ENCODE assay signal across 8 cellular contexts in the genomic region with DNA sequence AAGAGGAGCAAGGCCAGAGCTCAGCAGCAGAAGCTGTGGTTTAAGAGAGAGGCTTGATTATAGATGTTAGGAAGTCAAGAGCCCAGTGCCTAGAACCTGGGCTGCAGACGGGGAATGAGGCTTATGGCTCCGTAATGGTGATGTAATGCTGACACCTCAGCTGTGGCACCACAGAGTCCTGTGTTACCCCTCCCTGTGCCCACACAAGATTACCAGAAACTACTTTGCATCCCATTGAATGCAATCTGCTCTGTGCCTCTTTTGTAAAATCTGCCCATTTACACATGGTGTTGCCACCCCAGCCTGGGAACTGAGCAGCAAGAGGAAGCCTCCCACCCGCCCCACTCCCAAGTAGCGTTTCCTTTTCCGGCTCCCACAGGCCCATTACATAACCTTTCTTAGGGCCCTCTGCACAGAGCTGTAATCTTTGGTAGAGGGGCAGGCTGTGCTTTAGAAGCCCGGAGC. TPM values are rescaled to one million over a fixed set of nuclear protein-coding genes. Genes with fewer than 3 reads are reported as not detected.
DNase-seq lines count a peak whose midpoint lies in the region; ATAC-seq and TF ChIP-seq lines count a peak whose summit lies in the region.

No MANE protein-coding gene starts in this region.

- no peak for TF ChIP-seq CTCF in right lobe of liver (IDR thresholded peaks at IDR 0.05)
- TF ChIP-seq CTCF in thoracic aorta (IDR thresholded peaks at IDR 0.05): no peak
- no peak for TF ChIP-seq CTCF in MCF 10A (IDR thresholded peaks at IDR 0.05; ENCODE audit: unreplicated experiment)

- ATAC-seq in right lobe of liver (peak; percentile 67 to 81 (median 72)), thoracic aorta (ENCODE audit: insufficient number of reproducible peaks, low FRiP score, low read depth) (no peak), GM21576 (IDR thresholded peaks at IDR 0.05; ENCODE audit: unreplicated experiment) (no peak)

- CTCF ChIA-PET in MCF 10A (lab: Yijun Ruan, JAX): interaction anchor here (0.8 to 2.4 kb wide), 4 partner anchors 12 to 59 kb away, joined by 3 to 7 read pairs (median 6); no protein-coding TSS in a partner anchor

- no peaks in the 10 kb centered on the region for H3K27me3 Mint-ChIP-seq in MCF 10A (ENCODE audit: insufficient read depth, unreplicated experiment)

- no peak for TF ChIP-seq POLR2A in right lobe of liver (IDR thresholded peaks at IDR 0.05)

- no peaks in the 10 kb centered on the region for H3K9me3 Mint-ChIP-seq in MCF 10A (ENCODE audit: unreplicated experiment)

- POLR2A ChIA-PET in MCF 10A (lab: Yijun Ruan, JAX): no interaction called here

- BruUV-seq in MCF 10A (replicated peaks; lab: Mats Ljungman, UMichigan): no TSS peak

- peak overlapping the region; percentile 4 to 43 (median 7) for H3K27ac ChIP-seq in right lobe of liver
- H3K27ac ChIP-seq in thoracic aorta: no peak overlapping the region

- H3K4me1 Mint-ChIP-seq in MCF 10A (ENCODE audit: insufficient read depth, unreplicated experiment): peaks cover 25% of the 10 kb centered on the region

- H3K36me3 ChIP-seq in right lobe of liver (no peaks in the 10 kb centered on the region), thoracic aorta (no peaks in the 10 kb centered on the region), H7 (replicated peaks; ENCODE audit: control insufficient read depth, insufficient read depth, low read length) (no peaks in the 10 kb centered on the region)

- WGBS in right lobe of liver (ENCODE audit: insufficient coverage, low coverage, low lambda C conversion rate, missing lambda C conversion rate): 62% methylated on average over 6 of the region's 6 CpGs

- intact Hi-C loops in right lobe of liver (cut with DNase I): no loop called here
- intact Hi-C loops in MCF 10A (cut with micrococcal nuclease): no loop called here

- H3K27ac Mint-ChIP-seq in MCF 10A (ENCODE audit: low read depth, unreplicated experiment): no peak overlapping the region

- H3K4me3 ChIP-seq in right lobe of liver: no peak overlapping the region
- peak overlapping the region; percentile 17 for H3K4me3 ChIP-seq in thoracic aorta
- no peak overlapping the region for H3K4me3 ChIP-seq in H7 (ENCODE audit: insufficient read depth, low read depth, low read length)

- DNase-seq in SKM-1 (lab: John Stamatoyannopoulos, UW; ENCODE audit: unreplicated experiment) (peak; percentile 77), right lobe of liver (peak in 2 of 3 donors; percentile 44 to 60), thoracic aorta (ENCODE audit: low spot score) (no peak), H7 (no peak), MCF 10A (ENCODE audit: unreplicated experiment) (no peak), SHP77 (lab: John Stamatoyannopoulos, UW) (no peak)
- peak; percentile 81 for DNase-seq in activated effector memory CD4-positive, alpha-beta T cell treated with anti-CD3 and anti-CD28 coated beads, Interleukin-2, amount 50 U/mL, for 16 hours

- H3K36me3 Mint-ChIP-seq in MCF 10A (ENCODE audit: insufficient read depth, unreplicated experiment): no peaks in the 10 kb centered on the region

- no peak overlapping the region for H3K4me3 Mint-ChIP-seq in MCF 10A (ENCODE audit: unreplicated experiment)

- H3K27me3 ChIP-seq in right lobe of liver: no peaks in the 10 kb centered on the region
- no peaks in the 10 kb centered on the region for H3K27me3 ChIP-seq in thoracic aorta (replicated peaks; ENCODE audit: insufficient read depth)
- no peaks in the 10 kb centered on the region for H3K27me3 ChIP-seq in H7 (ENCODE audit: control insufficient read depth, insufficient read depth, low read length)

- H3K4me1 ChIP-seq in right lobe of liver (peaks cover 0 to 3% (median 0%) of the 10 kb centered on the region in 4 donors), thoracic aorta (ENCODE audit: control insufficient read depth in 1 of 2, low read depth in 2 of 2) (no peaks in the 10 kb centered on the region)

- H3K9me3 ChIP-seq in right lobe of liver: no peaks in the 10 kb centered on the region
- no peaks in the 10 kb centered on the region for H3K9me3 ChIP-seq in thoracic aorta

RNA-seq across cellular contexts. Expression of a gene that starts 57.0 kb away (rescaled TPM):
- total RNA-seq in right lobe of liver (10 to 100 TPM in 2 of 6 experiments, 1 to 10 TPM in 4; 4.7 to 13.0 (median 7.4) TPM), thoracic aorta (10 to 100 TPM in 1 of 2 donors, 1 to 10 TPM in 1; 8.4 to 28.8 TPM), MCF 10A (2022) (28.3 and 40.1 TPM in 2 replicates)
- 22.3 and 25.3 TPM in 2 replicates for total RNA-seq in H7 (2014; rRNA removed; shearing (Covaris generic))

Comparison
In these comparisons a context has a peak if more than half of its experiments do, and no peak if none do; other contexts are left out.
1. DNase-seq: peak in SKM-1 (single experiment), activated effector memory CD4-positive, alpha-beta T cell treated with anti-CD3 and anti-CD28 coated beads, Interleukin-2, amount 50 U/mL, for 16 hours (single experiment) and right lobe of liver (2 of 3); none in thoracic aorta (single experiment), H7 (single experiment), MCF 10A (single experiment) and SHP77 (0 of 2).
2. ATAC-seq: peak in right lobe of liver (4 of 4); none in thoracic aorta (single experiment) and GM21576 (single experiment).
3. H3K27ac ChIP-seq: peak in right lobe of liver (3 of 3); none in thoracic aorta (0 of 2).